2 cellular contexts compared by ENCODE assay signal in the genomic region with DNA sequence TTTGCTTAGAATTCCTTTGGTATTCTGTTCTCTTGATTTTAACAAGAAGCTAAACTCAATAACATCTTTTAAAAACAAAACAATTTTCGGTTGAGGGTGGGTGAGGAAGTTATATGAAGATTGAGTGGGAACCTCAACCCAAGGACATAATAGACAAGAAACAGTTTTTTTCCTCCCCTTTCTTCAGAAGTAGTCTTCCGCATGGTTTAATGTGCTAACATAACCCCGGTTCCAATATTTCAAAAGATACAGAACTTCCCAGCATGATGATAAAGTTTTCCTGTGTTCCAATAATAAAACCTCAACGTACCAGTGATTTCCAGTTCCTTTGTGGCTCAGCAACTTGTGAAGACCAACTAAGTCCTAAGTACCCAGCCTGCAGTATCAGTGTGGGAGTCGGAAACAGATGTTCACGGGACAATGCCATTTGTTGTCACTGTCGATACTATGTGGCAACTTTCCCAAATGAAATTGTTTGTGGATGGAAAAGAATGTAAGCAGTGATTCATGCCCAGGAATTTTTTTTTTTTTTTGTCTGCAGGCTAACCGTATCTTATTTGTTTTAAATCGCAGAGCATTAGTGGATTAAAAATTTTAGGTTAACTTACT.
TF ChIP-seq lines count a peak whose summit lies in the region.

No MANE protein-coding gene starts in this region.

TF ChIP-seq in HEK293, 187 proteins besides CTCF, POLR2A, EP300 and RAD21 (continued from another document and continues in another):
- TF ChIP-seq, protein P1, sequence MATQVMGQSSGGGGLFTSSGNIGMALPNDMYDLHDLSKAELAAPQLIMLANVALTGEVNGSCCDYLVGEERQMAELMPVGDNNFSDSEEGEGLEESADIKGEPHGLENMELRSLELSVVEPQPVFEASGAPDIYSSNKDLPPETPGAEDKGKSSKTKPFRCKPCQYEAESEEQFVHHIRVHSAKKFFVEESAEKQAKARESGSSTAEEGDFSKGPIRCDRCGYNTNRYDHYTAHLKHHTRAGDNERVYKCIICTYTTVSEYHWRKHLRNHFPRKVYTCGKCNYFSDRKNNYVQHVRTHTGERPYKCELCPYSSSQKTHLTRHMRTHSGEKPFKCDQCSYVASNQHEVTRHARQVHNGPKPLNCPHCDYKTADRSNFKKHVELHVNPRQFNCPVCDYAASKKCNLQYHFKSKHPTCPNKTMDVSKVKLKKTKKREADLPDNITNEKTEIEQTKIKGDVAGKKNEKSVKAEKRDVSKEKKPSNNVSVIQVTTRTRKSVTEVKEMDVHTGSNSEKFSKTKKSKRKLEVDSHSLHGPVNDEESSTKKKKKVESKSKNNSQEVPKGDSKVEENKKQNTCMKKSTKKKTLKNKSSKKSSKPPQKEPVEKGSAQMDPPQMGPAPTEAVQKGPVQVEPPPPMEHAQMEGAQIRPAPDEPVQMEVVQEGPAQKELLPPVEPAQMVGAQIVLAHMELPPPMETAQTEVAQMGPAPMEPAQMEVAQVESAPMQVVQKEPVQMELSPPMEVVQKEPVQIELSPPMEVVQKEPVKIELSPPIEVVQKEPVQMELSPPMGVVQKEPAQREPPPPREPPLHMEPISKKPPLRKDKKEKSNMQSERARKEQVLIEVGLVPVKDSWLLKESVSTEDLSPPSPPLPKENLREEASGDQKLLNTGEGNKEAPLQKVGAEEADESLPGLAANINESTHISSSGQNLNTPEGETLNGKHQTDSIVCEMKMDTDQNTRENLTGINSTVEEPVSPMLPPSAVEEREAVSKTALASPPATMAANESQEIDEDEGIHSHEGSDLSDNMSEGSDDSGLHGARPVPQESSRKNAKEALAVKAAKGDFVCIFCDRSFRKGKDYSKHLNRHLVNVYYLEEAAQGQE (tag by site-specific recombination; IDR thresholded peaks at IDR 0.05) = no peak
- TF ChIP-seq ZEB2 (tag by site-specific recombination; IDR thresholded peaks at IDR 0.05) (0 out of 2 replicates have a peak, but pooled peaks have one; percentile 39), ZNF449 (tag by site-specific recombination; IDR thresholded peaks at IDR 0.05) (0 out of 2 replicates have a peak, but pooled peaks have one; percentile 10), ZNF24 (tag by site-specific recombination; IDR thresholded peaks at IDR 0.05) (peak; percentile 62), ZSCAN16 (tag by site-specific recombination; IDR thresholded peaks at IDR 0.05) (no peak), ZBTB8A (tag by site-specific recombination; IDR thresholded peaks at IDR 0.05) (no peak), ZNF366 (tag by site-specific recombination; conservative IDR thresholded peaks at IDR 0.05) (0 out of 2 replicates have a peak, but pooled peaks have one; percentile 22), REPIN1 (tag by site-specific recombination; IDR thresholded peaks at IDR 0.05; ENCODE audit: low read depth) (no peak), ZNF521 (tag by site-specific recombination; IDR thresholded peaks at IDR 0.05) (no peak), EGR2 (tag by site-specific recombination; IDR thresholded peaks at IDR 0.05; ENCODE audit: low read depth) (peak; percentile 44; the same call in 1 of the 2 replicates), ZFHX2 (tag by site-specific recombination; conservative IDR thresholded peaks at IDR 0.05) (peak; percentile 68), ZNF785 (tag by site-specific recombination; IDR thresholded peaks at IDR 0.05) (no peak)
- TF ChIP-seq, protein P2, sequence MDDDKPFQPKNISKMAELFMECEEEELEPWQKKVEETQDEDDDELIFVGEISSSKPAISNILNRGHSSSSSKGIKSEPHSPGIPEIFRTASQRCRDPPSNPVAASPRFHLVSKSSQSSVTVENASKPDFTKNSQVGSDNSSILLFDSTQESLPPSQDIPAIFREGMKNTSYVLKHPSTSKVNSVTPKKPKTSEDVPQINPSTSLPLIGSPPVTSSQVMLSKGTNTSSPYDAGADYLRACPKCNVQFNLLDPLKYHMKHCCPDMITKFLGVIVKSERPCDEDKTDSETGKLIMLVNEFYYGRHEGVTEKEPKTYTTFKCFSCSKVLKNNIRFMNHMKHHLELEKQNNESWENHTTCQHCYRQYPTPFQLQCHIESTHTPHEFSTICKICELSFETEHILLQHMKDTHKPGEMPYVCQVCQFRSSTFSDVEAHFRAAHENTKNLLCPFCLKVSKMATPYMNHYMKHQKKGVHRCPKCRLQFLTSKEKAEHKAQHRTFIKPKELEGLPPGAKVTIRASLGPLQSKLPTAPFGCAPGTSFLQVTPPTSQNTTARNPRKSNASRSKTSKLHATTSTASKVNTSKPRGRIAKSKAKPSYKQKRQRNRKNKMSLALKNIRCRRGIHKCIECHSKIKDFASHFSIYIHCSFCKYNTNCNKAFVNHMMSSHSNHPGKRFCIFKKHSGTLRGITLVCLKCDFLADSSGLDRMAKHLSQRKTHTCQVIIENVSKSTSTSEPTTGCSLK (tag by site-specific recombination; IDR thresholded peaks at IDR 0.05) = no peak
- TF ChIP-seq, protein P3, sequence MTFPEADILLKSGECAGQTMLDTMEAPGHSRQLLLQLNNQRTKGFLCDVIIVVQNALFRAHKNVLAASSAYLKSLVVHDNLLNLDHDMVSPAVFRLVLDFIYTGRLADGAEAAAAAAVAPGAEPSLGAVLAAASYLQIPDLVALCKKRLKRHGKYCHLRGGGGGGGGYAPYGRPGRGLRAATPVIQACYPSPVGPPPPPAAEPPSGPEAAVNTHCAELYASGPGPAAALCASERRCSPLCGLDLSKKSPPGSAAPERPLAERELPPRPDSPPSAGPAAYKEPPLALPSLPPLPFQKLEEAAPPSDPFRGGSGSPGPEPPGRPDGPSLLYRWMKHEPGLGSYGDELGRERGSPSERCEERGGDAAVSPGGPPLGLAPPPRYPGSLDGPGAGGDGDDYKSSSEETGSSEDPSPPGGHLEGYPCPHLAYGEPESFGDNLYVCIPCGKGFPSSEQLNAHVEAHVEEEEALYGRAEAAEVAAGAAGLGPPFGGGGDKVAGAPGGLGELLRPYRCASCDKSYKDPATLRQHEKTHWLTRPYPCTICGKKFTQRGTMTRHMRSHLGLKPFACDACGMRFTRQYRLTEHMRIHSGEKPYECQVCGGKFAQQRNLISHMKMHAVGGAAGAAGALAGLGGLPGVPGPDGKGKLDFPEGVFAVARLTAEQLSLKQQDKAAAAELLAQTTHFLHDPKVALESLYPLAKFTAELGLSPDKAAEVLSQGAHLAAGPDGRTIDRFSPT (tag by site-specific recombination; IDR thresholded peaks at IDR 0.05) = no peak

TF ChIP-seq in WTC11, 78 proteins besides CTCF, POLR2A, EP300 and RAD21 (continued from another document):
- TF ChIP-seq AR (CRISPR knock-in tag; IDR thresholded peaks at IDR 0.05) (no peak), PRRX2 (CRISPR knock-in tag; IDR thresholded peaks at IDR 0.05) (no peak), RORB (CRISPR knock-in tag; IDR thresholded peaks at IDR 0.05) (no peak), GABPB1 (CRISPR knock-in tag; IDR thresholded peaks at IDR 0.05) (no peak), E2F4 (CRISPR knock-in tag; IDR thresholded peaks at IDR 0.05; ENCODE audit: borderline replicate concordance, low read depth) (no peak), ZNF138 (CRISPR knock-in tag; conservative IDR thresholded peaks at IDR 0.05) (no peak), ATF6 (CRISPR knock-in tag; IDR thresholded peaks at IDR 0.05) (no peak), ELF4 (CRISPR knock-in tag; IDR thresholded peaks at IDR 0.05; ENCODE audit: low read depth) (no peak), AFF4 (CRISPR knock-in tag; IDR thresholded peaks at IDR 0.05; ENCODE audit: borderline replicate concordance) (no peak), FOXJ3 (CRISPR knock-in tag; IDR thresholded peaks at IDR 0.05; ENCODE audit: borderline replicate concordance) (no peak), JAZF1 (CRISPR knock-in tag; IDR thresholded peaks at IDR 0.05) (no peak), MAX (CRISPR knock-in tag; IDR thresholded peaks at IDR 0.05) (no peak)
- TF ChIP-seq, protein P4, sequence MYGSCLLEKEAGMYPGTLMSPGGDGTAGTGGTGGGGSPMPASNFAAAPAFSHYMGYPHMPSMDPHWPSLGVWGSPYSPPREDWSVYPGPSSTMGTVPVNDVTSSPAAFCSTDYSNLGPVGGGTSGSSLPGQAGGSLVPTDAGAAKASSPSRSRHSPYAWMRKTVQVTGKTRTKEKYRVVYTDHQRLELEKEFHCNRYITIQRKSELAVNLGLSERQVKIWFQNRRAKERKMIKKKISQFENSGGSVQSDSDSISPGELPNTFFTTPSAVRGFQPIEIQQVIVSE (CRISPR knock-in tag; IDR thresholded peaks at IDR 0.05; ENCODE audit: borderline replicate concordance) = no peak
